Comparison of ENCODE assay signal across 16 cellular contexts in the genomic region with DNA sequence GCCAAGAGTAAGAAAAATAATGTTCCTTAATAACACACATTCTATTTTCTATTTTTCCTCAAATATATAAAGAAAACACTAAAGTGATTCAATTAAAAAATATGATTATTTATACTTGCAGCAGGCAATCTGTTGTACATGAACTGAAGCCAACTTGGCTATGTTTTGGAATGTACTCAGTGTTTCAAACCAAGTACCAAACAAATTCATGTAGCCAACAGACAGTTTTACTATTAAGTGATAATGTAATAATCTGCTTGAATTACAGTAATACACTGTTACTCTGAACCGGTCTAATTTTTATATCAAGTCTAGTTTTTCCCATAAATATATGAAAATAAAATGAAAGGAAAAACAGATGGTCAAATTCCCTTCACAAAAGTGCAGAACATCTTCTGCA. TPM values are rescaled to one million over a fixed set of nuclear protein-coding genes. Genes with fewer than 3 reads are reported as not detected.
DNase-seq lines count a peak whose midpoint lies in the region; ATAC-seq and TF ChIP-seq lines count a peak whose summit lies in the region.
"Had no signal": no experiment of that assay in that cellular context is flagged by ENCODE, and none has a peak within 500 bp of the region (broad histone marks: within the 10 kb centered on the region; RNA-seq: fewer than 3 reads in every experiment).

No MANE protein-coding gene starts in this region.

- DNase-seq in GM04503 (ENCODE audit: low read depth), result peak; percentile 7
- DNase-seq in cerebellum (ENCODE audit: low spot score), result peak; percentile 13
- DNase-seq in fibroblast of the aortic adventitia (ENCODE audit: low read depth), result peak; percentile 77
- no peak for DNase-seq in tibial artery
- DNase-seq in medulla oblongata (ENCODE audit: extremely low spot score), result no peak
- no peak for DNase-seq in T-helper 17 cell
- DNase-seq in NCI-H2227 (lab: John Stamatoyannopoulos, UW; ENCODE audit: unreplicated experiment), result no peak
- no peak for DNase-seq in activated naive CD4-positive, alpha-beta T cell treated with anti-CD3 and anti-CD28 coated beads, Interleukin-2, amount 50 U/mL, for 16 hours
- DNase-seq: Calu3; CD4-positive, alpha-beta memory T cell; NCI-H1092; NCI-H226; NCI-H524 treated with DMSO at 0.1 percent for 48 hours; Peyer's patch had no signal

- no peaks in the 10 kb centered on the region for H3K27me3 Mint-ChIP-seq in T-helper 17 cell
- H3K27me3 Mint-ChIP-seq: CD4-positive, alpha-beta memory T cell had no signal

- H3K27ac Mint-ChIP-seq in T-helper 17 cell, result no peak overlapping the region
- H3K27ac Mint-ChIP-seq: CD4-positive, alpha-beta memory T cell had no signal

- peaks cover 13% of the 10 kb centered on the region for H3K4me1 Mint-ChIP-seq in T-helper 17 cell

- intact Hi-C loops in tibial artery (cut with DNase I; ENCODE audit: low total_unique reads), result loop anchor here (10.0 kb wide), 1 partner anchor 330 kb away; a partner anchor contains a TSS

- no peak for TF ChIP-seq CTCF in fibroblast of the aortic adventitia (IDR thresholded peaks at IDR 0.05; ENCODE audit: insufficient read depth, low read length)
- no peak for TF ChIP-seq CTCF in tibial artery (IDR thresholded peaks at IDR 0.05)

- peaks cover 0 to 2% (median 0%) of the 10 kb centered on the region in 3 donors for H3K36me3 ChIP-seq in tibial artery

- H3K4me3 ChIP-seq in fibroblast of the aortic adventitia (ENCODE audit: low read depth, low read length) (no peak overlapping the region), tibial artery (no peak overlapping the region)
- H3K4me3 ChIP-seq: Peyer's patch, SK-N-MC had no signal

- peaks cover 24% of the 10 kb centered on the region for H3K36me3 Mint-ChIP-seq in T-helper 17 cell (ENCODE audit: low read depth)

- ATAC-seq in T-helper 17 cell, result no peak
- ATAC-seq: Right ventricle myocardium inferior had no signal

- H3K4me1 ChIP-seq in tibial artery, result peaks cover 0 to 63% (median 11%) of the 10 kb centered on the region in 4 donors
- H3K4me1 ChIP-seq: Peyer's patch had no signal

- H3K27me3 ChIP-seq in tibial artery, result no peaks in the 10 kb centered on the region
- H3K27me3 ChIP-seq: Peyer's patch had no signal

- H3K9me3 ChIP-seq in tibial artery (no peaks in the 10 kb centered on the region), T-helper 17 cell (ENCODE audit: control insufficient read depth, low read length, poor library complexity, severe bottlenecking) (no peaks in the 10 kb centered on the region)
- H3K9me3 ChIP-seq: Peyer's patch had no signal

- no peak overlapping the region for H3K4me3 Mint-ChIP-seq in T-helper 17 cell
- H3K4me3 Mint-ChIP-seq: CD4-positive, alpha-beta memory T cell had no signal

- peak overlapping the region; percentile 48 to 57 for H3K27ac ChIP-seq in tibial artery
- H3K27ac ChIP-seq: Peyer's patch, SK-N-MC had no signal

RNA-seq across cellular contexts. Expression of a gene that starts 58.0 kb away (rescaled TPM):
- total RNA-seq in cerebellum, result 34.8 TPM
- total RNA-seq in fibroblast of the aortic adventitia (ENCODE audit: low replicate concordance), result 7.9 and 30.6 TPM in 2 replicates
- total RNA-seq in T-helper 17 cell, result 10 to 100 TPM; 58.6 to 60.5 TPM

Comparison
In these comparisons a context has a peak if more than half of its experiments do, and no peak if none do; other contexts are left out.
1. DNase-seq: peak in GM04503 (single experiment), cerebellum (single experiment) and fibroblast of the aortic adventitia (single experiment); none in tibial artery (0 of 2), medulla oblongata (single experiment), T-helper 17 cell (0 of 3), NCI-H2227 (single experiment) and activated naive CD4-positive, alpha-beta T cell treated with anti-CD3 and anti-CD28 coated beads, Interleukin-2, amount 50 U/mL, for 16 hours (single experiment).